ENCODE assay signal across 25 cellular contexts in genomic region chr9:27880640-27881039, GRCh38.
"Had no signal": no experiment of that assay in that cellular context is flagged by ENCODE, and none has a peak within 500 bp of the region (broad histone marks: within the 10 kb centered on the region; RNA-seq: fewer than 3 reads in every experiment).

No MANE protein-coding gene starts in this region.

- H3K4me1 ChIP-seq: breast epithelium, SJSA1 had no signal

- H3K27ac Mint-ChIP-seq: activated CD8-positive, alpha-beta T cell treated with anti-CD3 and anti-CD28 coated beads, Interleukin-2, amount 10 ng/mL, durations not matched to agents 7 days and 5 days; activated naive CD8-positive, alpha-beta T cell treated with anti-CD3 and anti-CD28 coated beads, Interleukin-2, amount 10 ng/mL, durations not matched to agents 7 days and 5 days; T-helper 1 cell treated with Interleukin-12 subunit alpha and Interleukin-12 subunit beta and Interleukin-4 antibody, amounts not matched to agents 30 μg/mL and 1 μg/mL, for 36 hours had no signal

- H3K36me3 Mint-ChIP-seq: activated naive CD8-positive, alpha-beta T cell treated with anti-CD3 and anti-CD28 coated beads, Interleukin-2, amount 10 ng/mL, durations not matched to agents 7 days and 5 days had no signal

- H3K27me3 ChIP-seq: breast epithelium, MG63, SJSA1 had no signal

- H3K36me3 ChIP-seq: breast epithelium, MG63, SJSA1 had no signal

- H3K4me3 ChIP-seq: breast epithelium, MG63, SJSA1 had no signal

- H3K9me3 ChIP-seq: breast epithelium, MG63, SJSA1 had no signal

- H3K27ac ChIP-seq: breast epithelium, KMS-11, SJSA1 had no signal

- DNase-seq: activated CD4-positive, alpha-beta T cell treated with anti-CD3 and anti-CD28 coated beads for 48 hours; activated CD4-positive, alpha-beta T cell treated with anti-CD3 and anti-CD28 coated beads, Interleukin-2, amount 50 U/mL, for 4 hours; activated CD4-positive, CD25-positive, alpha-beta regulatory T cell treated with anti-CD3 and anti-CD28 coated beads, Interleukin-2, amount 50 U/mL, for 72 hours; activated CD8-positive, alpha-beta memory T cell treated with anti-CD3 and anti-CD28 coated beads, Interleukin-2, amount 50 U/mL, for 48 hours; activated CD8-positive, alpha-beta T cell treated with anti-CD3 and anti-CD28 coated beads, Interleukin-2, amount 10 ng/mL, durations not matched to agents 7 days and 5 days; activated naive CD4-positive, alpha-beta T cell treated with anti-CD3 and anti-CD28 coated beads, Interleukin-2, amount 50 U/mL, for 16 hours; activated naive CD8-positive, alpha-beta T cell treated with anti-CD3 and anti-CD28 coated beads, Interleukin-2, amount 10 ng/mL, durations not matched to agents 7 days and 5 days; activated T-cell treated with anti-CD3 and anti-CD28 coated beads, Interleukin-2, amount 50 U/mL, for 1 hour; aorta; central memory CD4-positive, alpha-beta T cell; MG63; MV-4-11; NCI-H1436; NCI-H1694 treated with DMSO at 0.1 percent for 48 hours; NCI-H2081; NCI-H2171; NCI-H2227 treated with DMSO at 0.1 percent for 48 hours; NCI-H69; NK-92 treated with Interleukin-12 subunit alpha and Interleukin-12 subunit beta, amount 100 ng/mL, for 24 hours; SHP77; SW 1271 had no signal

- H3K9me3 Mint-ChIP-seq: activated naive CD8-positive, alpha-beta T cell treated with anti-CD3 and anti-CD28 coated beads, Interleukin-2, amount 10 ng/mL, durations not matched to agents 7 days and 5 days; T-helper 1 cell treated with Interleukin-12 subunit alpha and Interleukin-12 subunit beta and Interleukin-4 antibody, amounts not matched to agents 30 μg/mL and 1 μg/mL, for 36 hours had no signal

- H3K4me1 Mint-ChIP-seq: activated naive CD8-positive, alpha-beta T cell treated with anti-CD3 and anti-CD28 coated beads, Interleukin-2, amount 10 ng/mL, durations not matched to agents 7 days and 5 days had no signal

- H3K4me3 Mint-ChIP-seq: activated CD8-positive, alpha-beta T cell treated with anti-CD3 and anti-CD28 coated beads, Interleukin-2, amount 10 ng/mL, durations not matched to agents 7 days and 5 days; activated naive CD8-positive, alpha-beta T cell treated with anti-CD3 and anti-CD28 coated beads, Interleukin-2, amount 10 ng/mL, durations not matched to agents 7 days and 5 days; T-helper 1 cell treated with Interleukin-12 subunit alpha and Interleukin-12 subunit beta and Interleukin-4 antibody, amounts not matched to agents 30 μg/mL and 1 μg/mL, for 36 hours had no signal

- H3K9ac ChIP-seq: KMS-11 had no signal
